Comparison of ENCODE assay signal across 27 cellular contexts in the genomic region with DNA sequence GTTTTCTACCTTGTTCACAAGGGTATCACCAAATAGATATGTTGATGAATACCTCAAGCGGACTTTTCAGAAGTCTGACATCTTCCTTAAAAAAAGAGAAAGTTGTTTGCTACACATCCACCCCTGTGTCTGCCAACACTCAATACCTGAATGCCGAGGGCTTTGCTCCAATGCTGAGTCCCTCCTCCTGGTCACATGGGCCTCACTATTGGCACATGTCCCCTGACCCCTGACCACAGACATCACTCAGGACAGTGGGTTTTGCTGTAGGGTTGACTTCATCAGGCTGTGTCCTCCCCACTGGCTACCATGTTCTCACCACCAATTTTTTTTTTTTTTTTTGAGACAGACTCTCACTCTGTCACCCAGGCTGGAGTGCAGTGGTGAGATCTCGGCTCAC.
"Had no signal": no experiment of that assay in that cellular context is flagged by ENCODE, and none has a peak within 500 bp of the region (broad histone marks: within the 10 kb centered on the region; RNA-seq: fewer than 3 reads in every experiment).

No MANE protein-coding gene starts in this region.

- H3K36me3 ChIP-seq: colonic mucosa, esophagus squamous epithelium, lower lobe of right lung, ovary, sigmoid colon, tibial nerve, upper lobe of left lung had no signal

- H3K27ac ChIP-seq: colonic mucosa, esophagus squamous epithelium, lower lobe of right lung, psoas muscle, sigmoid colon, testis, tibial nerve, upper lobe of left lung had no signal

- H3K9me3 ChIP-seq: colonic mucosa, esophagus squamous epithelium, lower lobe of right lung, ovary, psoas muscle, sigmoid colon, testis, tibial nerve, upper lobe of left lung had no signal

- H3K27me3 ChIP-seq: colonic mucosa, esophagus squamous epithelium, ovary, sigmoid colon, testis, tibial nerve, upper lobe of left lung had no signal

- H3K4me1 ChIP-seq: colonic mucosa, psoas muscle, sigmoid colon, testis, tibial nerve had no signal

- DNase-seq: colonic mucosa; effector memory CD4-positive, alpha-beta T cell; erythroblast; esophagus squamous epithelium; foreskin melanocyte; glutamatergic neuron; hypothalamus; left ventricle myocardium superior; lower lobe of right lung; natural killer cell; occipital lobe; ovary; posterior cingulate gyrus; psoas muscle; right cardiac atrium; sigmoid colon; stimulated activated CD4-positive, alpha-beta T cell treated with anti-CD3 and anti-CD28 coated beads, Interleukin-2, amount 100 ng/mL, for 24 hours; stimulated activated CD4-positive, alpha-beta T cell treated with anti-CD3 and anti-CD28 coated beads, Interleukin-4, amount 100 ng/mL, for 24 hours; stimulated activated naive CD8-positive, alpha-beta T cell treated with anti-CD3 and anti-CD28 coated beads, Interleukin-15, Interleukin-2, amounts not matched to agents 100 U/mL and 50 U/mL, for 24 hours; substantia nigra; testis; upper lobe of left lung had no signal

- H3K4me3 ChIP-seq: colonic mucosa, esophagus squamous epithelium, lower lobe of right lung, ovary, psoas muscle, sigmoid colon, testis, tibial nerve, upper lobe of left lung had no signal

- FAIRE-seq: endothelial cell of umbilical vein, keratinocyte, urothelium cell line had no signal

- ATAC-seq: left ventricle myocardium superior; lower lobe of right lung; natural killer cell; psoas muscle; right cardiac atrium; stimulated activated effector memory CD8-positive, alpha-beta T cell treated with anti-CD3 and anti-CD28 coated beads, Interleukin-12 subunit alpha, Interleukin-12 subunit beta, amount 100 ng/mL, for 72 hours; stimulated activated naive CD8-positive, alpha-beta T cell treated with anti-CD3 and anti-CD28 coated beads, Interleukin-15, Interleukin-2, amounts not matched to agents 100 U/mL and 50 U/mL, for 24 hours had no signal
